In genomic region chr2:64839844-64840243, GRCh38 we compare ENCODE assay signal across 8 cellular contexts.
A peak's percentile ranks its signal among the peaks of the same experiment; 100 is the strongest.
DNase-seq lines count a peak whose midpoint lies in the region; ATAC-seq, FAIRE-seq and TF ChIP-seq lines count a peak whose summit lies in the region.

No MANE protein-coding gene starts in this region.

- no peaks in the 10 kb centered on the region for H3K27me3 ChIP-seq in endothelial cell of umbilical vein (ENCODE audit: control insufficient read depth in 2 of 2, insufficient read depth in 2 of 2, low read length in 2 of 2)

- no peaks in the 10 kb centered on the region for H4K20me1 ChIP-seq in endothelial cell of umbilical vein (replicated peaks; ENCODE audit: control insufficient read depth, extremely low read depth, insufficient read depth, low read length)

- H3K9me1 ChIP-seq in endothelial cell of umbilical vein (replicated peaks; ENCODE audit: control insufficient read depth, extremely low read depth, insufficient read depth, low read length), result no peaks in the 10 kb centered on the region

- H2AFZ ChIP-seq in endothelial cell of umbilical vein (ENCODE audit: low read depth, low read length), result peak overlapping the region; percentile 26

- no peak overlapping the region for H3K4me2 ChIP-seq in endothelial cell of umbilical vein (ENCODE audit: insufficient read depth, low read length)

- no peaks in the 10 kb centered on the region for H3K9me3 ChIP-seq in endothelial cell of umbilical vein (replicated peaks; ENCODE audit: control insufficient read depth, insufficient read depth, low read length)

- peak; percentile 1 for TF ChIP-seq CTCF in GM12864 (IDR thresholded peaks at IDR 0.05; ENCODE audit: low read depth, low read length, missing control alignments)
- TF ChIP-seq CTCF in endothelial cell of umbilical vein (IDR thresholded peaks at IDR 0.05; ENCODE audit: extremely low read depth in 1 of 2, insufficient read depth in 1 of 2, low read depth in 1 of 2, low read length in 2 of 2), result no peak

- TF ChIP-seq POLR2A in endothelial cell of umbilical vein (IDR thresholded peaks at IDR 0.05; ENCODE audit: low read depth, low read length), result no peak

- no peak for FAIRE-seq in endothelial cell of umbilical vein (lab: Jason Lieb, UNC)

- H3K27ac ChIP-seq in endothelial cell of umbilical vein (ENCODE audit: insufficient read depth, low read depth, low read length), result no peak overlapping the region

- H3K4me3 ChIP-seq in GM12864 (ENCODE audit: low read depth, low read length) (no peak overlapping the region), endothelial cell of umbilical vein (replicated peaks in 1 of 3; ENCODE audit: insufficient read depth in 1 of 3, low read depth in 1 of 3, low read length in 3 of 3) (no peak overlapping the region)

- H3K9ac ChIP-seq in endothelial cell of umbilical vein (replicated peaks; ENCODE audit: extremely low read depth, insufficient read depth, low read length), result no peak overlapping the region

- ATAC-seq in GM21367 (IDR thresholded peaks at IDR 0.05; ENCODE audit: unreplicated experiment), result peak; percentile 87
- peak; percentile 92 for ATAC-seq in HG03565 (IDR thresholded peaks at IDR 0.05; ENCODE audit: unreplicated experiment)

- POLR2A ChIA-PET in endothelial cell of umbilical vein (lab: Charles Lee), result no interaction called here

- intact Hi-C loops in endothelial cell of umbilical vein (cut with micrococcal nuclease), result no loop called here

- no peaks in the 10 kb centered on the region for H3K79me2 ChIP-seq in endothelial cell of umbilical vein (ENCODE audit: control insufficient read depth, insufficient read depth, low read length)

- CTCF ChIA-PET in endothelial cell of umbilical vein (lab: Charles Lee), result interaction anchor here (1.7 to 2.0 kb wide), 3 partner anchors 16 to 194 kb away, joined by 4 to 6 read pairs (median 5); no protein-coding TSS in a partner anchor

- H3K4me1 ChIP-seq in endothelial cell of umbilical vein (ENCODE audit: control insufficient read depth, extremely low read depth, insufficient read depth, low read length), result peaks cover 7% of the 10 kb centered on the region

- dilution Hi-C loops in endothelial cell of umbilical vein (cut with MboI; ENCODE audit: extremely low pct_ligation_motif_present, low sequenced_read_pairs), result no loop called here

- DNase-seq in GM12864 (ENCODE audit: low read depth) (peak; percentile 70), endothelial cell of umbilical vein (ENCODE audit: low read depth, low spot score) (no peak), C1 segment of cervical spinal cord (lab: John Stamatoyannopoulos, UW) (no peak), NCI-H82 treated with DMSO at 0.1 percent for 48 hours (lab: John Stamatoyannopoulos, UW; ENCODE audit: unreplicated experiment) (no peak), HCEC 1CT (no peak), activated gamma-delta T cell (lab: John Stamatoyannopoulos, UW) (no peak)

- BruUV-seq in endothelial cell of umbilical vein (replicated peaks; lab: Mats Ljungman, UMichigan), result no TSS peak

- no peaks in the 10 kb centered on the region for H3K36me3 ChIP-seq in endothelial cell of umbilical vein (ENCODE audit: control insufficient read depth in 2 of 2, extremely low read depth in 1 of 2, insufficient read depth in 2 of 2, low read length in 2 of 2)

TF ChIP-seq in endothelial cell of umbilical vein, 7 proteins besides CTCF, POLR2A, EP300 and RAD21:
- TF ChIP-seq GATA2 (IDR thresholded peaks at IDR 0.05; ENCODE audit: insufficient read depth, insufficient read length, low read depth, low read length) (no peak), EZH2 (IDR thresholded peaks at IDR 0.05; ENCODE audit: borderline replicate concordance, low read depth, low read length, severe bottlenecking) (no peak), POLR2AphosphoS5 (IDR thresholded peaks at IDR 0.05; ENCODE audit: insufficient read depth, low read depth, low read length) (no peak), MYC (IDR thresholded peaks at IDR 0.05; ENCODE audit: low read depth, low read length) (no peak), JUN (IDR thresholded peaks at IDR 0.05; ENCODE audit: borderline replicate concordance, insufficient read depth, insufficient read length, low read depth) (no peak), FOS (IDR thresholded peaks at IDR 0.05; ENCODE audit: borderline replicate concordance, insufficient read depth, low read length) (no peak), MAX (IDR thresholded peaks at IDR 0.05; ENCODE audit: insufficient read depth, insufficient read length) (no peak)
